In genomic region chr12:770474-770873, GRCh38 we compare ENCODE assay signal across 23 cellular contexts. TPM values are rescaled to one million over a fixed set of nuclear protein-coding genes. Genes with fewer than 3 reads are reported as not detected.
DNase-seq lines count a peak whose midpoint lies in the region; ATAC-seq, FAIRE-seq and TF ChIP-seq lines count a peak whose summit lies in the region.
"Had no signal": no experiment of that assay in that cellular context is flagged by ENCODE, and none has a peak within 500 bp of the region (broad histone marks: within the 10 kb centered on the region; RNA-seq: fewer than 3 reads in every experiment).

No MANE protein-coding gene starts in this region.

- H3K27ac ChIP-seq in GM12878 (ENCODE audit: control insufficient read depth, insufficient read depth) (no peak overlapping the region), gastrocnemius medialis (no peak overlapping the region)
- H3K27ac ChIP-seq in naive thymus-derived CD4-positive, alpha-beta T cell (ENCODE audit: low read depth, low read length), result no peak overlapping the region
- H3K27ac ChIP-seq: left ventricle myocardium inferior, upper lobe of left lung, WERI-Rb-1 had no signal

- POLR2A ChIA-PET in GM12878 (lab: Charles Lee), result interaction anchor here (0.6 to 1.3 kb wide), 4 partner anchors 10 to 40 kb away, joined by 3 to 5 read pairs (median 4); no protein-coding TSS in a partner anchor
- POLR2A ChIA-PET in naive thymus-derived CD4-positive, alpha-beta T cell (lab: Charles Lee), result interaction anchor here (1.1 to 1.5 kb wide), 2 partner anchors 11 to 19 kb away, joined by 4 to 8 read pairs; partner anchors contain the start of gene WNK1

- DNase-seq in natural killer cell (no peak), NOMO-1 treated with dmso at 0.1 percent for 144 hours (lab: John Stamatoyannopoulos, UW; ENCODE audit: unreplicated experiment) (peak; percentile 37), GM12878 (ENCODE audit: low read depth, low spot score) (no peak), gastrocnemius medialis (no peak), urothelium cell line (ENCODE audit: low spot score) (no peak)
- no peak for DNase-seq in natural killer cell treated with Interleukin-12 subunit alpha and Interleukin-12 subunit beta and Interleukin-15 and Interleukin-18, amount 100 ng/mL, for 72 hours (ENCODE audit: low spot score)
- DNase-seq in naive thymus-derived CD4-positive, alpha-beta T cell, result no peak
- DNase-seq: activated CD8-positive, alpha-beta memory T cell treated with anti-CD3 and anti-CD28 coated beads, Interleukin-2, amount 50 U/mL, for 48 hours; activated effector memory CD4-positive, alpha-beta T cell treated with anti-CD3 and anti-CD28 coated beads, Interleukin-2, amount 50 U/mL, for 16 hours; dermis blood vessel endothelial cell; DMS53; heart left ventricle; KG1; left ventricle myocardium inferior; NCI-H524; Right ventricle myocardium superior; stimulated activated CD4-positive, alpha-beta T cell treated with anti-CD3 and anti-CD28 coated beads, Interleukin-4, amount 100 ng/mL, for 24 hours; upper lobe of left lung; WERI-Rb-1 had no signal

- in situ Hi-C loops in GM12878 (cut with MboI) (no loop called here), gastrocnemius medialis (cut with MboI; ENCODE audit: low sequenced_read_pairs in 4 of 4) (no loop called here)

- no peaks in the 10 kb centered on the region for H3K9me3 Mint-ChIP-seq in natural killer cell
- no peaks in the 10 kb centered on the region for H3K9me3 Mint-ChIP-seq in natural killer cell treated with Interleukin-12 subunit alpha and Interleukin-12 subunit beta and Interleukin-15 and Interleukin-18, amount 100 ng/mL, for 72 hours
- no peaks in the 10 kb centered on the region for H3K9me3 Mint-ChIP-seq in naive thymus-derived CD4-positive, alpha-beta T cell
- H3K9me3 Mint-ChIP-seq: CD14-positive monocyte; T-helper 1 cell treated with Interleukin-12 subunit alpha and Interleukin-12 subunit beta and Interleukin-4 antibody, amounts not matched to agents 30 μg/mL and 1 μg/mL, for 36 hours had no signal

- SMC1A ChIA-PET in GM12878 (lab: Charles Lee; ENCODE audit: uncharacterized antibody, unreplicated experiment), result interaction anchor here (0.7 to 3.1 kb wide), 6 partner anchors 10 to 44 kb away, joined by 3 to 11 read pairs (median 4); no protein-coding TSS in a partner anchor

- H3K9me3 ChIP-seq in GM12878 (replicated peaks; ENCODE audit: control insufficient read depth, insufficient read depth, low read length) (no peaks in the 10 kb centered on the region), gastrocnemius medialis (no peaks in the 10 kb centered on the region)
- no peaks in the 10 kb centered on the region for H3K9me3 ChIP-seq in naive thymus-derived CD4-positive, alpha-beta T cell (ENCODE audit: control insufficient read depth in 2 of 3, low read length in 3 of 3)
- H3K9me3 ChIP-seq: heart left ventricle, left ventricle myocardium inferior, upper lobe of left lung had no signal

- TF ChIP-seq RAD21 in GM12878 (IDR thresholded peaks at IDR 0.05; ENCODE audit: insufficient read depth, low read depth, low read length), result no peak

- no TSS peak for BruUV-seq in GM12878 (replicated peaks; lab: Mats Ljungman, UMichigan)

- intact Hi-C loops in natural killer cell (cut with micrococcal nuclease) (no loop called here), GM12878 (cut with micrococcal nuclease; ENCODE audit: unreplicated experiment) (no loop called here), gastrocnemius medialis (cut with DNase I; ENCODE audit: low total_unique reads) (no loop called here)
- intact Hi-C loops in naive thymus-derived CD4-positive, alpha-beta T cell (cut with micrococcal nuclease), result no loop called here

- no peaks in the 10 kb centered on the region; a peak in 2 of 4 replicates for H3K36me3 ChIP-seq in GM12878 (ENCODE audit: control insufficient read depth in 2 of 2, insufficient read depth in 2 of 2, low read length in 1 of 2)
- H3K36me3 ChIP-seq in gastrocnemius medialis, result no peaks in the 10 kb centered on the region
- no peaks in the 10 kb centered on the region for H3K36me3 ChIP-seq in naive thymus-derived CD4-positive, alpha-beta T cell (ENCODE audit: control insufficient read depth in 2 of 3, insufficient read depth in 3 of 3, low read length in 3 of 3)
- H3K36me3 ChIP-seq: upper lobe of left lung, WERI-Rb-1 had no signal

- RAD21 ChIA-PET in GM12878 (lab: Charles Lee; ENCODE audit: unreplicated experiment), result interaction anchor here (1.6 kb wide), 1 partner anchor 10 kb away, joined by 5 read pairs; no protein-coding TSS in a partner anchor

- no peaks in the 10 kb centered on the region for H3K27me3 Mint-ChIP-seq in natural killer cell (ENCODE audit: low read depth in 2 of 2)
- no peaks in the 10 kb centered on the region for H3K27me3 Mint-ChIP-seq in natural killer cell treated with Interleukin-12 subunit alpha and Interleukin-12 subunit beta and Interleukin-15 and Interleukin-18, amount 100 ng/mL, for 72 hours
- H3K27me3 Mint-ChIP-seq in naive thymus-derived CD4-positive, alpha-beta T cell, result no peaks in the 10 kb centered on the region

- no peak overlapping the region for H3K4me2 ChIP-seq in GM12878 (ENCODE audit: control insufficient read depth, insufficient read depth)

- TF ChIP-seq POLR2A in GM12878 (IDR thresholded peaks at IDR 0.05; ENCODE audit: low read depth, low read length), result no peak
- no peak for TF ChIP-seq POLR2A in gastrocnemius medialis (IDR thresholded peaks at IDR 0.05)

- H3K4me1 ChIP-seq in GM12878 (ENCODE audit: control insufficient read depth, insufficient read depth, low read length) (peaks cover 6% of the 10 kb centered on the region; the same call in 1 of the 2 replicates), gastrocnemius medialis (peaks cover 55 to 87% of the 10 kb centered on the region in 2 donors)
- peaks cover 31 to 47% of the 10 kb centered on the region in 2 donors for H3K4me1 ChIP-seq in naive thymus-derived CD4-positive, alpha-beta T cell (ENCODE audit: control insufficient read depth in 2 of 2, insufficient read depth in 2 of 2, low read length in 2 of 2)

- no peaks in the 10 kb centered on the region for H3K27me3 ChIP-seq in GM12878 (replicated peaks in 1 of 2; ENCODE audit: control insufficient read depth in 2 of 2, insufficient read depth in 2 of 2, low read length in 1 of 2)
- H3K27me3 ChIP-seq in gastrocnemius medialis, result no peaks in the 10 kb centered on the region
- no peaks in the 10 kb centered on the region for H3K27me3 ChIP-seq in naive thymus-derived CD4-positive, alpha-beta T cell (ENCODE audit: control insufficient read depth in 2 of 2, insufficient read depth in 2 of 2, low read length in 2 of 2)
- H3K27me3 ChIP-seq: heart left ventricle, upper lobe of left lung had no signal

- CTCF ChIA-PET in GM12878 (lab: Yijun Ruan, JAX), result interaction anchor here (0.7 to 1.8 kb wide), 8 partner anchors 10 to 488 kb away, joined by 3 to 4 read pairs (median 3); no protein-coding TSS in a partner anchor
- CTCF ChIA-PET in naive thymus-derived CD4-positive, alpha-beta T cell (lab: Charles Lee), result interaction anchor here (0.6 to 1.0 kb wide), 2 partner anchors 10 to 44 kb away, joined by 3 to 7 read pairs; no protein-coding TSS in a partner anchor

- FAIRE-seq in GM12878 (lab: Jason Lieb, UNC) (no peak), urothelium cell line (lab: Jason Lieb, UNC) (no peak)
- FAIRE-seq: endothelial cell of umbilical vein had no signal

- peaks cover 50 to 51% of the 10 kb centered on the region in 2 donors for H3K4me1 Mint-ChIP-seq in natural killer cell
- peaks cover 31 to 35% of the 10 kb centered on the region in 2 donors for H3K4me1 Mint-ChIP-seq in natural killer cell treated with Interleukin-12 subunit alpha and Interleukin-12 subunit beta and Interleukin-15 and Interleukin-18, amount 100 ng/mL, for 72 hours (ENCODE audit: low read depth in 2 of 2)
- peaks cover 51 to 93% (median 77%) of the 10 kb centered on the region in 7 donors for H3K4me1 Mint-ChIP-seq in naive thymus-derived CD4-positive, alpha-beta T cell

- ATAC-seq in natural killer cell, result no peak
- no peak for ATAC-seq in natural killer cell treated with Interleukin-12 subunit alpha and Interleukin-12 subunit beta and Interleukin-15 and Interleukin-18, amount 100 ng/mL, for 72 hours
- ATAC-seq in GM12878, result no peak
- no peak for ATAC-seq in gastrocnemius medialis
- no peak for ATAC-seq in naive thymus-derived CD4-positive, alpha-beta T cell
- ATAC-seq in HG03565 (IDR thresholded peaks at IDR 0.05; ENCODE audit: unreplicated experiment), result no peak
- ATAC-seq: heart left ventricle had no signal

- 50% methylated on average over 2 of the region's 2 CpGs for WGBS in GM12878 (ENCODE audit: insufficient coverage, insufficient replicate concordance, low lambda C conversion rate, missing lambda C conversion rate)

- H3K27ac Mint-ChIP-seq in natural killer cell, result peak overlapping the region in 1 of 2 donors; percentile 45
- no peak overlapping the region for H3K27ac Mint-ChIP-seq in natural killer cell treated with Interleukin-12 subunit alpha and Interleukin-12 subunit beta and Interleukin-15 and Interleukin-18, amount 100 ng/mL, for 72 hours
- H3K27ac Mint-ChIP-seq in naive thymus-derived CD4-positive, alpha-beta T cell, result peak overlapping the region in 1 of 9 donors; percentile 73
- H3K27ac Mint-ChIP-seq: T-helper 1 cell treated with Interleukin-12 subunit alpha and Interleukin-12 subunit beta and Interleukin-4 antibody, amounts not matched to agents 30 μg/mL and 1 μg/mL, for 36 hours had no signal

- H3K9ac ChIP-seq in GM12878 (ENCODE audit: control insufficient read depth, insufficient read depth, low read length), result no peak overlapping the region

- no peaks in the 10 kb centered on the region; the same call in 1 of the 2 replicates for H4K20me1 ChIP-seq in GM12878 (ENCODE audit: control insufficient read depth, insufficient read depth)

- no peak for TF ChIP-seq CTCF in natural killer cell (IDR thresholded peaks at IDR 0.05)
- no peak for TF ChIP-seq CTCF in GM12878 (IDR thresholded peaks at IDR 0.05 in 2 of 3, conservative IDR thresholded peaks at IDR 0.05 in 1 of 3; ENCODE audit: control insufficient read depth in 2 of 3, extremely low read depth in 1 of 3, insufficient read depth in 1 of 3, low read depth in 3 of 3, low read length in 3 of 3)
- TF ChIP-seq CTCF in gastrocnemius medialis (IDR thresholded peaks at IDR 0.05 in 4 of 5, conservative IDR thresholded peaks at IDR 0.05 in 1 of 5), result no peak

- TF ChIP-seq EP300 in GM12878 (IDR thresholded peaks at IDR 0.05; ENCODE audit: borderline replicate concordance in 1 of 2, control insufficient read depth in 1 of 2, low read depth in 2 of 2, low read length in 2 of 2), result no peak

- peaks cover 92% of the 10 kb centered on the region for H3K79me2 ChIP-seq in GM12878 (ENCODE audit: control insufficient read depth, insufficient read depth, low read length)

- H2AFZ ChIP-seq in GM12878 (ENCODE audit: control insufficient read depth, low read depth, low read length), result no peak overlapping the region

- H3K4me3 ChIP-seq in GM12878, result no peak overlapping the region
- no peak overlapping the region for H3K4me3 ChIP-seq in gastrocnemius medialis
- H3K4me3 ChIP-seq in naive thymus-derived CD4-positive, alpha-beta T cell (ENCODE audit: low read length), result no peak overlapping the region
- H3K4me3 ChIP-seq: heart left ventricle, left ventricle myocardium inferior, upper lobe of left lung had no signal

- peak overlapping the region; percentile 35 for H3K4me3 Mint-ChIP-seq in natural killer cell
- no peak overlapping the region for H3K4me3 Mint-ChIP-seq in natural killer cell treated with Interleukin-12 subunit alpha and Interleukin-12 subunit beta and Interleukin-15 and Interleukin-18, amount 100 ng/mL, for 72 hours
- H3K4me3 Mint-ChIP-seq in naive thymus-derived CD4-positive, alpha-beta T cell, result peak overlapping the region in 2 of 10 donors; percentile 9 to 45
- H3K4me3 Mint-ChIP-seq: T-helper 1 cell treated with Interleukin-12 subunit alpha and Interleukin-12 subunit beta and Interleukin-4 antibody, amounts not matched to agents 30 μg/mL and 1 μg/mL, for 36 hours had no signal

- no peaks in the 10 kb centered on the region for H3K36me3 Mint-ChIP-seq in natural killer cell
- H3K36me3 Mint-ChIP-seq in natural killer cell treated with Interleukin-12 subunit alpha and Interleukin-12 subunit beta and Interleukin-15 and Interleukin-18, amount 100 ng/mL, for 72 hours, result no peaks in the 10 kb centered on the region
- peaks cover 0 to 10% (median 0%) of the 10 kb centered on the region in 5 donors for H3K36me3 Mint-ChIP-seq in naive thymus-derived CD4-positive, alpha-beta T cell

RNA-seq across cellular contexts. Expression of gene WNK1, which starts 18.1 kb away (rescaled TPM):
- 100 to 1,000 TPM; 177 to 203 (median 192) TPM for total RNA-seq in natural killer cell
- total RNA-seq in natural killer cell treated with Interleukin-12 subunit alpha and Interleukin-12 subunit beta and Interleukin-15 and Interleukin-18, amount 100 ng/mL, for 72 hours, result 100 to 1,000 TPM; 152 to 269 TPM
- total RNA-seq in GM12878 (2013; cell fraction: nucleolus; rRNA removed), result 576 and 584 TPM in 2 replicates
- 62.5 and 68.7 TPM in 2 replicates for total RNA-seq in GM12878 (2014; rRNA removed)
- 82.2 and 95.0 TPM in 2 replicates for total RNA-seq in GM12878 (2014; rRNA removed; fragmentation: Illumina TruSeq; extraction: Trizol)
- 151 and 162 TPM in 2 replicates for total RNA-seq in GM12878 (2021)
- 43.7 TPM for polyA plus RNA-seq in GM12878 (2011; ENCODE audit: low read depth)
- 69.4 and 112 TPM in 2 replicates for polyA plus RNA-seq in GM12878 (2011; rRNA removed)
- polyA plus RNA-seq in GM12878 (2011; cell fraction: cytosol; rRNA removed), result 154 and 156 TPM in 2 replicates
- polyA plus RNA-seq in GM12878 (2011; cell fraction: nucleus; rRNA removed), result 129 and 167 TPM in 2 replicates
- polyA plus RNA-seq in GM12878 (2012), result 63.7 and 89.3 TPM in 2 replicates
- polyA plus RNA-seq in GM12878 (2014; fragmentation: Illumina TruSeq; extraction: Trizol), result 142 and 143 TPM in 2 replicates
- 10 to 100 TPM in 1 of 2 experiments, 1 to 10 TPM in 1; 9.6 to 23.8 TPM for polyA plus RNA-seq in GM12878 (2014; fragmentation: Nextera tagmentation; extraction: Ambion mirVana)
- polyA plus RNA-seq in GM12878 (2014; rRNA removed), result 92.4 and 96.0 TPM in 2 replicates
- polyA plus RNA-seq in GM12878 (2016; fragmentation: Nextera tagmentation; extraction: Ambion mirVana), result 10 to 100 TPM; 56.4 to 90.9 TPM
- 462 and 496 TPM in 2 replicates for polyA minus RNA-seq in GM12878 (2011; rRNA and poly(A)+ RNA removed)
- 260 and 293 TPM in 2 replicates for polyA minus RNA-seq in GM12878 (2011; cell fraction: cytosol; rRNA and poly(A)+ RNA removed)
- 313 and 456 TPM in 2 replicates for polyA minus RNA-seq in GM12878 (2011; cell fraction: nucleus; rRNA and poly(A)+ RNA removed)
- total RNA-seq in gastrocnemius medialis, result 100 to 1,000 TPM; 168 to 223 (median 204) TPM
- 100 to 1,000 TPM; 147 to 200 (median 169) TPM for total RNA-seq in naive thymus-derived CD4-positive, alpha-beta T cell
- 10 to 100 TPM; 22.9 to 44.0 TPM for polyA plus RNA-seq in naive thymus-derived CD4-positive, alpha-beta T cell
